Comparison of ENCODE assay signal across 14 cellular contexts in the genomic region with DNA sequence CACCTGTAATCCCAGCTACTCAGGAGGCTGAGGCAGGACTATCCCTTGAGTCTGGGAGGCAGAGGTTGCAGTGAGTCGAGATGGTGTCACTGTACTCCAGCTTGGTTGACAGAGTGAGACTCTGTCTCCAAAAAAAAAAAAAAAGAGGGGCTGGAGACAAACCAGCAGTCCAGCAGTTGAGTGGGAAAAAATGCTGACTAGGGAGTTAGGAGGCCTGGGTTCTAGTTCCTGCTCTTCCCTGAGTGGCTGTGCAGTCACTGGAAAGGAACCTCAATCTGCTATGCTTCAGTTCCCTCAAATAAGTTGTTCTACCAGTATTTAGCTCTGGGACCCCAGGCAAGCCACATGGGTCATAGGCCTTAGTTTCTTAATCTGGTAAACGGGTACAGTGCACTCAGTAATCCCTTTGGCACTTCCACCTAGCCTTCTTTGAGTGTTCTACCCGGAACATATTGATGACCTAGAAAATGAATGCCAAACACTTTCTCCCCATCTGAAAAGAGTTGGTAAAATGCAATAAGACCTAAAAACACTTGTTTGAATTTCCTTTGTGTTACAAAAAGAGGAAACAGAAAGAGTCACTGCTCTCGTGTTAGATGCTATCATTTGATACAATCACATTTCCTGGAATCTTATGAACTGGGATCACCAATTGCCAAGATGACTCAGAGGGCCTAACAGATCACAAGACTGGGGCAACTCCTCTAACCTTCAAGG.
DNase-seq lines count a peak whose midpoint lies in the region; ATAC-seq, FAIRE-seq and TF ChIP-seq lines count a peak whose summit lies in the region.
"Had no signal": no experiment of that assay in that cellular context is flagged by ENCODE, and none has a peak within 500 bp of the region (broad histone marks: within the 10 kb centered on the region; RNA-seq: fewer than 3 reads in every experiment).

No MANE protein-coding gene starts in this region.

- H3K4me2 ChIP-seq in PC-3 (ENCODE audit: low read length) (peak overlapping the region; percentile 28; the same call in 1 of the 2 replicates), endothelial cell of umbilical vein (ENCODE audit: insufficient read depth, low read length) (no peak overlapping the region), MM.1S (ENCODE audit: low read depth, low read length) (no peak overlapping the region)

- TF ChIP-seq POLR2A in endothelial cell of umbilical vein (IDR thresholded peaks at IDR 0.05; ENCODE audit: low read depth, low read length) = no peak

- H3K36me3 ChIP-seq in PC-3 (ENCODE audit: low read depth, low read length) = no peaks in the 10 kb centered on the region
- no peaks in the 10 kb centered on the region for H3K36me3 ChIP-seq in endothelial cell of umbilical vein (ENCODE audit: control insufficient read depth in 2 of 2, extremely low read depth in 1 of 2, insufficient read depth in 2 of 2, low read length in 2 of 2)
- no peaks in the 10 kb centered on the region for H3K36me3 ChIP-seq in mucosa of descending colon (ENCODE audit: low read depth)
- no peaks in the 10 kb centered on the region for H3K36me3 ChIP-seq in MM.1S (replicated peaks; ENCODE audit: insufficient read depth, low read length)
- H3K36me3 ChIP-seq: gastrocnemius medialis, left ventricle myocardium inferior had no signal

- no peaks in the 10 kb centered on the region for H3F3A ChIP-seq in PC-3 (ENCODE audit: low read length, unreplicated experiment)
- H3F3A ChIP-seq in MM.1S (ENCODE audit: insufficient read depth, low read length) = no peaks in the 10 kb centered on the region

- H3K27ac Mint-ChIP-seq in Calu3 (ENCODE audit: unreplicated experiment) = peak overlapping the region; percentile 86

- H2AFZ ChIP-seq in PC-3 (ENCODE audit: low read length) (no peak overlapping the region), endothelial cell of umbilical vein (ENCODE audit: low read depth, low read length) (no peak overlapping the region), MM.1S (ENCODE audit: low read length) (no peak overlapping the region)

- TF ChIP-seq CTCF in Calu3 (IDR thresholded peaks at IDR 0.05; ENCODE audit: unreplicated experiment) (no peak), PC-3 (conservative IDR thresholded peaks at IDR 0.05; ENCODE audit: low read depth, low read length) (no peak), endothelial cell of umbilical vein (IDR thresholded peaks at IDR 0.05; ENCODE audit: extremely low read depth in 1 of 2, insufficient read depth in 1 of 2, low read depth in 1 of 2, low read length in 2 of 2) (no peak), mucosa of descending colon (IDR thresholded peaks at IDR 0.05) (no peak), MM.1S (IDR thresholded peaks at IDR 0.05; ENCODE audit: low read length) (no peak)

- dilution Hi-C loops in endothelial cell of umbilical vein (cut with MboI; ENCODE audit: extremely low pct_ligation_motif_present, low sequenced_read_pairs) = no loop called here

- peak; percentile 80 for FAIRE-seq in endothelial cell of umbilical vein (lab: Jason Lieb, UNC)

- H3K27me3 Mint-ChIP-seq in Calu3 (ENCODE audit: unreplicated experiment) = no peaks in the 10 kb centered on the region

- no peaks in the 10 kb centered on the region for H3K36me3 Mint-ChIP-seq in Calu3 (ENCODE audit: insufficient read depth, unreplicated experiment)

- ATAC-seq in PC-3 = peak; percentile 46; the same call in 1 of the 2 replicates
- ATAC-seq in mucosa of descending colon = peak; percentile 60
- ATAC-seq in GM21825 (IDR thresholded peaks at IDR 0.05; ENCODE audit: unreplicated experiment) = no peak
- ATAC-seq: gastrocnemius medialis, psoas muscle had no signal

- intact Hi-C loops in Calu3 (cut with micrococcal nuclease; ENCODE audit: unreplicated experiment) (no loop called here), PC-3 (cut with micrococcal nuclease) (no loop called here), endothelial cell of umbilical vein (cut with micrococcal nuclease) (loop anchor here (5.0 kb wide), 1 partner anchor 43 kb away; no protein-coding TSS in a partner anchor), mucosa of descending colon (cut with DNase I, micrococcal nuclease) (no loop called here)

- H3K4me3 Mint-ChIP-seq in Calu3 (ENCODE audit: low read depth, unreplicated experiment) = no peak overlapping the region

- peaks cover 8% of the 10 kb centered on the region for H3K4me1 ChIP-seq in PC-3 (ENCODE audit: insufficient read depth, low read length)
- H3K4me1 ChIP-seq in endothelial cell of umbilical vein (ENCODE audit: control insufficient read depth, extremely low read depth, insufficient read depth, low read length) = peaks cover 9% of the 10 kb centered on the region
- no peaks in the 10 kb centered on the region for H3K4me1 ChIP-seq in mucosa of descending colon (ENCODE audit: low read depth)
- peaks cover 10% of the 10 kb centered on the region; the same call in 1 of the 2 replicates for H3K4me1 ChIP-seq in MM.1S (ENCODE audit: low read length)
- H3K4me1 ChIP-seq: psoas muscle had no signal

- H3K27me3 ChIP-seq in PC-3 (ENCODE audit: low read length) = no peaks in the 10 kb centered on the region
- H3K27me3 ChIP-seq in endothelial cell of umbilical vein (ENCODE audit: control insufficient read depth in 2 of 2, insufficient read depth in 2 of 2, low read length in 2 of 2) = no peaks in the 10 kb centered on the region
- H3K27me3 ChIP-seq in MM.1S (replicated peaks; ENCODE audit: insufficient read depth, low read length) = no peaks in the 10 kb centered on the region
- H3K27me3 ChIP-seq: gastrocnemius medialis had no signal

- DNase-seq in Calu3 (no peak), PC-3 (peak; percentile 58), endothelial cell of umbilical vein (ENCODE audit: low read depth, low spot score) (peak; percentile 50), mucosa of descending colon (no peak), SW 1271 (lab: John Stamatoyannopoulos, UW) (no peak), OCI-M2 (lab: John Stamatoyannopoulos, UW; ENCODE audit: unreplicated experiment) (no peak), MM.1S (no peak)
- DNase-seq: caudate nucleus, gastrocnemius medialis, left ventricle myocardium inferior, NCI-H226, psoas muscle, Right ventricle myocardium superior had no signal

- no peaks in the 10 kb centered on the region for H3K9me1 ChIP-seq in endothelial cell of umbilical vein (replicated peaks; ENCODE audit: control insufficient read depth, extremely low read depth, insufficient read depth, low read length)

- peak overlapping the region; percentile 39; the same call in 1 of the 2 replicates for H3K27ac ChIP-seq in PC-3 (ENCODE audit: low read length)
- peak overlapping the region; percentile 30 for H3K27ac ChIP-seq in endothelial cell of umbilical vein (ENCODE audit: insufficient read depth, low read depth, low read length)
- H3K27ac ChIP-seq in MM.1S (ENCODE audit: low read length) = no peak overlapping the region
- H3K27ac ChIP-seq: gastrocnemius medialis, left ventricle myocardium inferior, psoas muscle had no signal

- H3K4me1 Mint-ChIP-seq in Calu3 (ENCODE audit: low read depth, unreplicated experiment) = peaks cover 20% of the 10 kb centered on the region

- no peaks in the 10 kb centered on the region for H3K79me2 ChIP-seq in PC-3 (ENCODE audit: low read length)
- no peaks in the 10 kb centered on the region for H3K79me2 ChIP-seq in endothelial cell of umbilical vein (ENCODE audit: control insufficient read depth, insufficient read depth, low read length)
- no peaks in the 10 kb centered on the region for H3K79me2 ChIP-seq in MM.1S (ENCODE audit: low read length)

- no peak overlapping the region for H3K9ac ChIP-seq in PC-3 (ENCODE audit: low read length)
- no peak overlapping the region for H3K9ac ChIP-seq in endothelial cell of umbilical vein (replicated peaks; ENCODE audit: extremely low read depth, insufficient read depth, low read length)
- H3K9ac ChIP-seq in MM.1S (ENCODE audit: low read length) = no peak overlapping the region

- BruUV-seq in Calu3 (replicated peaks; lab: Mats Ljungman, UMichigan) = no TSS peak
- no TSS peak for BruUV-seq in PC-3 (replicated peaks; lab: Mats Ljungman, UMichigan)
- TSS peak; percentile 60 for BruUV-seq in endothelial cell of umbilical vein (replicated peaks; lab: Mats Ljungman, UMichigan)

- H3K9me3 Mint-ChIP-seq in Calu3 (ENCODE audit: low read depth, unreplicated experiment) = no peaks in the 10 kb centered on the region

- POLR2A ChIA-PET in PC-3 (lab: Charles Lee; ENCODE audit: unreplicated experiment) (no interaction called here), endothelial cell of umbilical vein (lab: Charles Lee) (no interaction called here)

- CTCF ChIA-PET in Calu3 (lab: Charles Lee) = no interaction called here
- CTCF ChIA-PET in PC-3 (lab: Charles Lee) = no interaction called here
- CTCF ChIA-PET in endothelial cell of umbilical vein (lab: Charles Lee) = no interaction called here

- H3K9me2 ChIP-seq in PC-3 (replicated peaks; ENCODE audit: low read length) = no peaks in the 10 kb centered on the region
- H3K9me2 ChIP-seq in MM.1S (replicated peaks; ENCODE audit: insufficient read depth, low read length) = no peaks in the 10 kb centered on the region

- H3K4me3 ChIP-seq in PC-3 (ENCODE audit: low read length) (no peak overlapping the region), endothelial cell of umbilical vein (replicated peaks in 1 of 3; ENCODE audit: insufficient read depth in 1 of 3, low read depth in 1 of 3, low read length in 3 of 3) (no peak overlapping the region), mucosa of descending colon (no peak overlapping the region), MM.1S (ENCODE audit: low read length) (no peak overlapping the region)
- H3K4me3 ChIP-seq: gastrocnemius medialis, left ventricle myocardium inferior, psoas muscle had no signal

- H4K20me1 ChIP-seq in PC-3 (ENCODE audit: low read length) (no peaks in the 10 kb centered on the region), endothelial cell of umbilical vein (replicated peaks; ENCODE audit: control insufficient read depth, extremely low read depth, insufficient read depth, low read length) (no peaks in the 10 kb centered on the region), MM.1S (ENCODE audit: insufficient read depth, low read length) (no peaks in the 10 kb centered on the region)

- H3K9me3 ChIP-seq in PC-3 (ENCODE audit: low read length) (no peaks in the 10 kb centered on the region), endothelial cell of umbilical vein (replicated peaks; ENCODE audit: control insufficient read depth, insufficient read depth, low read length) (no peaks in the 10 kb centered on the region), mucosa of descending colon (no peaks in the 10 kb centered on the region), MM.1S (replicated peaks; ENCODE audit: insufficient read depth, low read length) (no peaks in the 10 kb centered on the region)
- H3K9me3 ChIP-seq: gastrocnemius medialis, left ventricle myocardium inferior, psoas muscle had no signal

TF ChIP-seq in endothelial cell of umbilical vein, 7 proteins besides CTCF, POLR2A, EP300 and RAD21 (continues in another document):
- peak; percentile 73 for TF ChIP-seq JUN (IDR thresholded peaks at IDR 0.05; ENCODE audit: borderline replicate concordance, insufficient read depth, insufficient read length, low read depth)
- TF ChIP-seq EZH2 (IDR thresholded peaks at IDR 0.05; ENCODE audit: borderline replicate concordance, low read depth, low read length, severe bottlenecking) = no peak
- peak; percentile 91 for TF ChIP-seq GATA2 (IDR thresholded peaks at IDR 0.05; ENCODE audit: insufficient read depth, insufficient read length, low read depth, low read length)
- peak; percentile 75 for TF ChIP-seq FOS (IDR thresholded peaks at IDR 0.05; ENCODE audit: borderline replicate concordance, insufficient read depth, low read length)

Comparison
In these comparisons a context has a peak if more than half of its experiments do, and no peak if none do; other contexts are left out.
1. DNase-seq: peak in PC-3 (single experiment) and endothelial cell of umbilical vein (single experiment); none in Calu3 (single experiment), mucosa of descending colon (0 of 3), SW 1271 (0 of 2), OCI-M2 (single experiment) and MM.1S (single experiment).